24 cellular contexts compared by ENCODE assay signal in the genomic region with DNA sequence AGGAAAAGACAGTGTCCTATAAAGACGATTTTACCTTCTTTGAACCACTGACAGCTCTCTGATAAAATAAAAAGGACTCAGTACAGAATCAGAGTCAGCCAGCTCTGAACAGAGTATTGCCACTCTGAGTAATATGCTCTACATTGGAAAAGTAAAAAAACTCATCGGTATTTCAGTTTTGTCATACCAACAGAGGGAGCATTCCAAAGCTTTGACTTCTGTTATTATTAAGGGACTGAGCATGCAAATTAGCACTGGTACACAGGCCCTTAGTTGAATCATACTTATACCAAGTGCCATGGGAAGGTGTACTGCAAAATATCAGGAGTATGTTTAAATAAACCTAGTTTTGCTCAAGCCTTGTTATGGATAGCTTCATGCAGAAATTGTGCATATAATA.
DNase-seq lines count a peak whose midpoint lies in the region; FAIRE-seq lines count a peak whose summit lies in the region.
"Had no signal": no experiment of that assay in that cellular context is flagged by ENCODE, and none has a peak within 500 bp of the region (broad histone marks: within the 10 kb centered on the region; RNA-seq: fewer than 3 reads in every experiment).

No MANE protein-coding gene starts in this region.

- in situ Hi-C loops in Caki2 (cut with HindIII; ENCODE audit: low pct_unique_long_range_greater_than_20kb, low sequenced_read_pairs) = no loop called here

- H3K9me3 ChIP-seq in effector memory CD4-positive, alpha-beta T cell (ENCODE audit: control insufficient read depth, low read length) = no peaks in the 10 kb centered on the region
- H3K9me3 ChIP-seq: BE2C had no signal

- DNase-seq in Caki2 (ENCODE audit: low read depth) = peak; percentile 59
- DNase-seq in HTR-8/SVneo (ENCODE audit: insufficient read length, low spot score) = peak; percentile 9
- DNase-seq in astrocyte of the hippocampus (ENCODE audit: low read depth, low spot score) = peak; percentile 46
- DNase-seq in kidney tubule cell (ENCODE audit: low spot score) = peak; percentile 58
- no peak for DNase-seq in hippocampal formation (lab: John Stamatoyannopoulos, UW)
- no peak for DNase-seq in HuH-7 (ENCODE audit: low spot score)
- no peak for DNase-seq in NCI-H2081 treated with DMSO at 0.1 percent for 48 hours (lab: John Stamatoyannopoulos, UW)
- DNase-seq in effector memory CD4-positive, alpha-beta T cell = no peak
- DNase-seq: activated CD4-positive, alpha-beta memory T cell treated with anti-CD3 and anti-CD28 coated beads, Interleukin-2, amount 10 ng/mL, durations not matched to agents 7 days and 5 days; activated gamma-delta T cell; BE2C; caudate nucleus; HCEC 1CT; heart left ventricle; mesendoderm; MG63; NCI-H1436; NCI-H2107; NCI-H446 treated with DMSO at 0.1 percent for 48 hours; occipital lobe; PC-9; retina; stimulated activated CD4-positive, alpha-beta T cell treated with anti-CD3 and anti-CD28 coated beads, Interleukin-4, amount 100 ng/mL, for 1 hour; T-helper 1 cell had no signal

- no peak for FAIRE-seq in HTR-8/SVneo (lab: Jason Lieb, UNC)

- H3K27ac ChIP-seq in effector memory CD4-positive, alpha-beta T cell (ENCODE audit: insufficient read depth, low read length, poor library complexity, severe bottlenecking) = no peak overlapping the region
- H3K27ac ChIP-seq: heart left ventricle, PC-9 had no signal

- H3K4me3 ChIP-seq in effector memory CD4-positive, alpha-beta T cell (ENCODE audit: insufficient read depth, low read depth, low read length, poor library complexity, severe bottlenecking) = no peak overlapping the region
- H3K4me3 ChIP-seq: heart left ventricle, MG63, PC-9 had no signal

- no peaks in the 10 kb centered on the region for H3K4me1 ChIP-seq in effector memory CD4-positive, alpha-beta T cell (ENCODE audit: control insufficient read depth, insufficient read depth, low read length, poor library complexity, severe bottlenecking)
- H3K4me1 ChIP-seq: BE2C, heart left ventricle had no signal

- no peaks in the 10 kb centered on the region for H3K27me3 ChIP-seq in effector memory CD4-positive, alpha-beta T cell (replicated peaks; ENCODE audit: control insufficient read depth, insufficient read depth, low read length, poor library complexity, severe bottlenecking)
- H3K27me3 ChIP-seq: BE2C, heart left ventricle, MG63 had no signal

- H3K36me3 ChIP-seq in effector memory CD4-positive, alpha-beta T cell (ENCODE audit: control insufficient read depth, insufficient read depth, low read length) = no peaks in the 10 kb centered on the region
- H3K36me3 ChIP-seq: BE2C, heart left ventricle, MG63 had no signal

Comparison
In these comparisons a context has a peak if more than half of its experiments do, and no peak if none do; other contexts are left out.
1. DNase-seq: peak in Caki2 (single experiment), HTR-8/SVneo (single experiment), astrocyte of the hippocampus (single experiment) and kidney tubule cell (single experiment); none in hippocampal formation (0 of 2), HuH-7 (single experiment), NCI-H2081 treated with DMSO at 0.1 percent for 48 hours (single experiment) and effector memory CD4-positive, alpha-beta T cell (0 of 3).